Comparison of ENCODE assay signal across 9 cellular contexts in genomic region chr22:39543095-39543494, GRCh38. TPM values are rescaled to one million over a fixed set of nuclear protein-coding genes. Genes with fewer than 3 reads are reported as not detected.
DNase-seq lines count a peak whose midpoint lies in the region; TF ChIP-seq lines count a peak whose summit lies in the region.
"Had no signal": no experiment of that assay in that cellular context is flagged by ENCODE, and none has a peak within 500 bp of the region (broad histone marks: within the 10 kb centered on the region; RNA-seq: fewer than 3 reads in every experiment).

No MANE protein-coding gene starts in this region.

- TF ChIP-seq CTCF in AG09319 (IDR thresholded peaks at IDR 0.05; ENCODE audit: low read depth, low read length) (peak; percentile 45), GM12864 (IDR thresholded peaks at IDR 0.05; ENCODE audit: low read depth, low read length, missing control alignments) (peak; percentile 65), fibroblast of mammary gland (conservative IDR thresholded peaks at IDR 0.05; ENCODE audit: control insufficient read depth, insufficient read depth, low read depth, low read length) (peak; percentile 45)

- in situ Hi-C loops in G401 (cut with HindIII; ENCODE audit: low sequenced_read_pairs) = no loop called here

- H3K4me3 ChIP-seq in GM12864 (ENCODE audit: low read depth, low read length) (no peak overlapping the region), fibroblast of mammary gland (ENCODE audit: control insufficient read depth, low read depth, low read length) (no peak overlapping the region)
- H3K4me3 ChIP-seq: adrenal gland had no signal

- no peak for DNase-seq in AG09319 (ENCODE audit: extremely low read depth, low read depth)
- no peak for DNase-seq in GM12864 (ENCODE audit: low read depth)
- DNase-seq in OCI-M1 (lab: John Stamatoyannopoulos, UW) = peak; percentile 72
- peak; percentile 48 for DNase-seq in fibroblast of mammary gland (ENCODE audit: low read depth)
- no peak for DNase-seq in NCI-H1105 (lab: John Stamatoyannopoulos, UW)
- DNase-seq in G401 (ENCODE audit: low spot score) = no peak
- no peak for DNase-seq in nucleus accumbens (lab: John Stamatoyannopoulos, UW)
- no peak for DNase-seq in MV-4-11 (lab: John Stamatoyannopoulos, UW)
- DNase-seq: adrenal gland had no signal

RNA-seq across cellular contexts. Expression of gene RPS19BP1, which starts 10.5 kb away (rescaled TPM):
- 195 and 293 TPM in 2 replicates for total RNA-seq in G401 (2014; rRNA removed; shearing (Covaris generic))

RNA-seq across cellular contexts. Expression of gene ATF4, which starts 22.7 kb away (rescaled TPM):
- total RNA-seq in G401 (2014; rRNA removed; shearing (Covaris generic)) = 359 and 398 TPM in 2 replicates

RNA-seq across cellular contexts. Expression of gene CACNA1I, which starts 27.5 kb away (rescaled TPM):
- 0.10 TPM in 1 of 2 replicates, not detected in the other for total RNA-seq in G401 (2014; rRNA removed; shearing (Covaris generic))

RNA-seq across cellular contexts. Expression of gene MIEF1, which starts 41.0 kb away (rescaled TPM):
- total RNA-seq in G401 (2014; rRNA removed; shearing (Covaris generic)) = 23.5 and 32.1 TPM in 2 replicates

Comparison
In these comparisons a context has a peak if more than half of its experiments do, and no peak if none do; other contexts are left out.
1. DNase-seq: peak in OCI-M1 (single experiment) and fibroblast of mammary gland (single experiment); none in AG09319 (single experiment), GM12864 (single experiment), NCI-H1105 (single experiment), G401 (single experiment), nucleus accumbens (0 of 56) and MV-4-11 (single experiment).
2. Peak in every context shown above with its lines, with median percentiles within 50 percentile points of each other: CTCF ChIP-seq.